ENCODE assay signal across 8 cellular contexts in the genomic region with DNA sequence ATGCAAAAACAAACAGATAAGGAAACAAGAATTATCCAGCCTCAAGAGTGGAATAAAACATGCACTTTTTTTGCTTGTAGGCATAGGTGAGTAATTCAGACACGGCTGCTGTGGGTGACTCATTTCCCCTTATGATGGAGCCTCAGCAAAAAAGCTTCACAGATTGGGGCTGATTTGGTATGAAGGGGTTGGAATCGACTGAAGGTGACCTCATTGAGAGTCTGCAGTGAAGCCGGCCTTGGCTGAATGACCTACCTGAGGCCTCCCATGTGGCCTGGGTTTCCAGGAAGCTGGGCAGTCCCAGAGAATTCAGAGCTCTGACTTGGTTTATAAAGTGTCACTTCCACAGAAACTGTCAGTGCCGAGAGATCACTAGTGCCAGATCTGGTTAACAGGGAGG. TPM values are rescaled to one million over a fixed set of nuclear protein-coding genes. Genes with fewer than 3 reads are reported as not detected.
DNase-seq lines count a peak whose midpoint lies in the region; ATAC-seq and TF ChIP-seq lines count a peak whose summit lies in the region.

No MANE protein-coding gene starts in this region.

- peak overlapping the region; percentile 72 for H3K4me3 Mint-ChIP-seq in activated naive CD4-positive, alpha-beta T cell treated with anti-CD3 and anti-CD28 coated beads, Interleukin-2, amount 50 U/mL, for 24 hours

- H3K4me3 ChIP-seq in OCI-LY7 (ENCODE audit: low read depth, low read length, poor library complexity, severe bottlenecking), result peak overlapping the region; percentile 3

- CTCF ChIA-PET in OCI-LY7 (lab: Charles Lee; ENCODE audit: unreplicated experiment), result no interaction called here

- H3K9me3 Mint-ChIP-seq in activated naive CD4-positive, alpha-beta T cell treated with anti-CD3 and anti-CD28 coated beads, Interleukin-2, amount 50 U/mL, for 24 hours, result no peaks in the 10 kb centered on the region

- POLR2A ChIA-PET in OCI-LY7 (lab: Charles Lee), result interaction anchor here (0.7 to 1.7 kb wide), 4 partner anchors 9 to 180 kb away, joined by 3 to 8 read pairs (median 4); no protein-coding TSS in a partner anchor

- peaks cover 26% of the 10 kb centered on the region for H3K4me1 Mint-ChIP-seq in activated naive CD4-positive, alpha-beta T cell treated with anti-CD3 and anti-CD28 coated beads, Interleukin-2, amount 50 U/mL, for 24 hours

- ATAC-seq in HG02885 (IDR thresholded peaks at IDR 0.05; ENCODE audit: poor library complexity, unreplicated experiment) (no peak), GM21528 (IDR thresholded peaks at IDR 0.05; ENCODE audit: low FRiP score, unreplicated experiment) (no peak), HG03045 (IDR thresholded peaks at IDR 0.05; ENCODE audit: unreplicated experiment) (no peak), GM18519 (IDR thresholded peaks at IDR 0.05; ENCODE audit: low FRiP score, unreplicated experiment) (no peak)

- peak; percentile 83 for DNase-seq in Daoy (ENCODE audit: low read depth)
- DNase-seq in OCI-LY7 (ENCODE audit: low spot score), result no peak
- peak; percentile 32 for DNase-seq in stimulated activated CD4-positive, alpha-beta T cell treated with anti-CD3 and anti-CD28 coated beads, Interleukin-12 subunit alpha, Interleukin-12 subunit beta, amount 100 ng/mL, for 4 hours

- H3K79me2 ChIP-seq in OCI-LY7 (ENCODE audit: insufficient read depth, low read depth, low read length), result no peaks in the 10 kb centered on the region

- H3K4me2 ChIP-seq in OCI-LY7 (ENCODE audit: low read length), result peak overlapping the region; percentile 62

- no peaks in the 10 kb centered on the region for H3K27me3 Mint-ChIP-seq in activated naive CD4-positive, alpha-beta T cell treated with anti-CD3 and anti-CD28 coated beads, Interleukin-2, amount 50 U/mL, for 24 hours

- H2AFZ ChIP-seq in OCI-LY7 (ENCODE audit: low read length), result peak overlapping the region; percentile 91; the same call in 1 of the 2 replicates

- BruUV-seq in OCI-LY7 (replicated peaks; lab: Mats Ljungman, UMichigan), result no TSS peak

- no peaks in the 10 kb centered on the region for H4K20me1 ChIP-seq in OCI-LY7 (ENCODE audit: insufficient read depth, low read length)

- H3K9me3 ChIP-seq in OCI-LY7 (ENCODE audit: low read length), result no peaks in the 10 kb centered on the region

- peak overlapping the region; percentile 55 for H3K27ac ChIP-seq in OCI-LY7 (ENCODE audit: low read depth, low read length, poor library complexity, severe bottlenecking)

- H3K36me3 ChIP-seq in OCI-LY7 (ENCODE audit: insufficient read depth, low read length), result no peaks in the 10 kb centered on the region

- TF ChIP-seq CTCF in OCI-LY7 (conservative IDR thresholded peaks at IDR 0.05; ENCODE audit: low read length), result no peak

- intact Hi-C loops in OCI-LY7 (cut with micrococcal nuclease; ENCODE audit: unreplicated experiment), result no loop called here

- peak overlapping the region; percentile 97 for H3K27ac Mint-ChIP-seq in activated naive CD4-positive, alpha-beta T cell treated with anti-CD3 and anti-CD28 coated beads, Interleukin-2, amount 50 U/mL, for 24 hours

- H3K36me3 Mint-ChIP-seq in activated naive CD4-positive, alpha-beta T cell treated with anti-CD3 and anti-CD28 coated beads, Interleukin-2, amount 50 U/mL, for 24 hours, result no peaks in the 10 kb centered on the region

- H3K9me2 ChIP-seq in OCI-LY7 (ENCODE audit: insufficient read depth, low read length), result no peaks in the 10 kb centered on the region

- peaks cover 63% of the 10 kb centered on the region for H3K4me1 ChIP-seq in OCI-LY7 (ENCODE audit: insufficient read depth, low read length, poor library complexity, severe bottlenecking)

RNA-seq across cellular contexts. Expression of gene VPREB1, which starts 34.2 kb away (rescaled TPM):
- total RNA-seq in Daoy (2014; rRNA removed; shearing (Covaris generic)), result not detected in 2 replicates
- 3.6 and 7.0 TPM in 2 replicates for total RNA-seq in OCI-LY7 (2014; rRNA removed; shearing (Covaris generic))
- total RNA-seq in OCI-LY7 (2022), result 1.7 and 2.3 TPM in 2 replicates
